22 cellular contexts compared by ENCODE assay signal in the genomic region with DNA sequence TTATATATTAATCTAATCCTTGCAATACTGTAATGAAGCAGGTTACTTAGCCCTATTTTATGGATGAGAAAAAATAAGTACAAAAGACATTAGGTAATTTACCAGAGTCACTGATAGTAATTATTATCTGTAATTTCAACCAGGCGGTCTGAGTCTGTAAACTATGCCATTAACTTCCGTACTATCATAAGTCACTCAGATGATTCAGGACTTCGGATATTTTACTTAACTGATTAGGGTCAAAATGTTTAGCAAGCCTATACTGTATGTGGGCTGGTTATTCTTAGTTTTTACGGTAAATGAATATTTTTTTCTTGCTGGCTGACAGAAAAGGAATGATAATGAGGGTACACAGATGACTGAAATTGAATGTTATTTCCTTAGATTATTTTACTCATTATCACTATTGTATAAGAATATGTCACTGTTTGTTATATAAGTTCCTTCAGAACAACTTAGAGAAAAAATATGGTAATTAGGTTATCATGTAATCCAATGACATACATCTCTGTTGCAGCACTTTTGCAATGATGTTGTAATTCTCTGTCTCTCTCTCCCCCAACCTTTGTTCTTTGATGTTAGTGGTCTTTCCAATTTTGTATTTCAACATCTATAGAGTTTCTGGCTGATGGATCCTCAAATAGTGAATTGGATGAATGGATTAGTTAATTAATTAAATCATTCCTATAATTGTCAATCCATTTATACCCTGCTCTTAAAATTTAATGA.
"Had no signal": no experiment of that assay in that cellular context is flagged by ENCODE, and none has a peak within 500 bp of the region (broad histone marks: within the 10 kb centered on the region; RNA-seq: fewer than 3 reads in every experiment).

No MANE protein-coding gene starts in this region.

- H3K27ac Mint-ChIP-seq: activated CD4-positive, alpha-beta memory T cell treated with anti-CD3 and anti-CD28 coated beads for 36 hours; activated CD4-positive, alpha-beta T cell treated with anti-CD3 and anti-CD28 coated beads for 36 hours; activated naive CD8-positive, alpha-beta T cell treated with anti-CD3 and anti-CD28 coated beads for 36 hours; activated T-helper 1 cell treated with anti-CD3 and anti-CD28 coated beads, Interleukin-12 subunit alpha, Interleukin-12 subunit beta, Interleukin-2, Interleukin-4 antibody, amounts not matched to agents 30 ng/mL and 10 ng/mL and 1 ng/mL, durations not matched to agents 14 hours and 24 hours and 36 hours; brain; endodermal cell; natural killer cell; stimulated activated naive CD8-positive, alpha-beta T cell treated with anti-CD3 and anti-CD28 coated beads, Interleukin-15, Interleukin-2, amounts not matched to agents 100 ng/mL and 50 ng/mL, for 24 hours; T-helper 1 cell treated with Interleukin-12 subunit alpha and Interleukin-12 subunit beta and Interleukin-4 antibody, amounts not matched to agents 30 μg/mL and 1 μg/mL, for 36 hours had no signal

- H3K36me3 ChIP-seq: colonic mucosa, lower lobe of right lung, pancreas, right lobe of liver, vagina had no signal

- H3K27me3 ChIP-seq: colonic mucosa, hepatocyte, pancreas, right lobe of liver, tibial nerve, vagina had no signal

- H3K4me3 ChIP-seq: colonic mucosa, hepatocyte, lower lobe of right lung, pancreas, right lobe of liver, tibial nerve, vagina had no signal

- DNase-seq: activated CD4-positive, alpha-beta memory T cell treated with anti-CD3 and anti-CD28 coated beads for 36 hours; activated CD4-positive, alpha-beta T cell treated with anti-CD3 and anti-CD28 coated beads for 36 hours; activated naive CD8-positive, alpha-beta T cell treated with anti-CD3 and anti-CD28 coated beads for 36 hours; activated T-cell treated with anti-CD3 and anti-CD28 coated beads for 4 hours; central memory CD4-positive, alpha-beta T cell; colonic mucosa; endodermal cell; lower lobe of right lung; natural killer cell; pancreas; right lobe of liver; small intestine; stimulated activated CD4-positive, alpha-beta T cell treated with anti-CD3 and anti-CD28 coated beads, Interleukin-15, amount 100 ng/mL, for 24 hours; stimulated activated CD4-positive, alpha-beta T cell treated with anti-CD3 and anti-CD28 coated beads, Interleukin-2, amount 100 ng/mL, for 48 hours had no signal

- H3K27ac ChIP-seq: colonic mucosa, epithelial cell of prostate, hepatocyte, lower lobe of right lung, pancreas, tibial nerve, vagina had no signal

- H3K4me3 Mint-ChIP-seq: activated CD4-positive, alpha-beta memory T cell treated with anti-CD3 and anti-CD28 coated beads for 36 hours; activated CD4-positive, alpha-beta T cell treated with anti-CD3 and anti-CD28 coated beads for 36 hours; activated naive CD8-positive, alpha-beta T cell treated with anti-CD3 and anti-CD28 coated beads for 36 hours; activated T-helper 1 cell treated with anti-CD3 and anti-CD28 coated beads, Interleukin-12 subunit alpha, Interleukin-12 subunit beta, Interleukin-2, Interleukin-4 antibody, amounts not matched to agents 30 ng/mL and 10 ng/mL and 1 ng/mL, durations not matched to agents 14 hours and 24 hours and 36 hours; brain; endodermal cell; natural killer cell; stimulated activated naive CD8-positive, alpha-beta T cell treated with anti-CD3 and anti-CD28 coated beads, Interleukin-15, Interleukin-2, amounts not matched to agents 100 ng/mL and 50 ng/mL, for 24 hours; T-helper 1 cell treated with Interleukin-12 subunit alpha and Interleukin-12 subunit beta and Interleukin-4 antibody, amounts not matched to agents 30 μg/mL and 1 μg/mL, for 36 hours had no signal

- H3K4me1 Mint-ChIP-seq: activated CD4-positive, alpha-beta T cell treated with anti-CD3 and anti-CD28 coated beads for 36 hours; activated naive CD8-positive, alpha-beta T cell treated with anti-CD3 and anti-CD28 coated beads for 36 hours; brain; natural killer cell had no signal

- H3K4me1 ChIP-seq: colonic mucosa, lower lobe of right lung, tibial nerve, vagina had no signal

- H3K9me3 Mint-ChIP-seq: activated T-helper 1 cell treated with anti-CD3 and anti-CD28 coated beads, Interleukin-12 subunit alpha, Interleukin-12 subunit beta, Interleukin-2, Interleukin-4 antibody, amounts not matched to agents 30 ng/mL and 10 ng/mL and 1 ng/mL, durations not matched to agents 14 hours and 24 hours and 36 hours; endodermal cell; T-helper 1 cell treated with Interleukin-12 subunit alpha and Interleukin-12 subunit beta and Interleukin-4 antibody, amounts not matched to agents 30 μg/mL and 1 μg/mL, for 36 hours had no signal

- ATAC-seq: activated CD4-positive, alpha-beta T cell treated with anti-CD3 and anti-CD28 coated beads for 36 hours; lower lobe of right lung; natural killer cell had no signal

- H3K27me3 Mint-ChIP-seq: activated CD4-positive, alpha-beta memory T cell treated with anti-CD3 and anti-CD28 coated beads for 36 hours; activated CD4-positive, alpha-beta T cell treated with anti-CD3 and anti-CD28 coated beads for 36 hours; activated naive CD8-positive, alpha-beta T cell treated with anti-CD3 and anti-CD28 coated beads for 36 hours; brain; stimulated activated naive CD8-positive, alpha-beta T cell treated with anti-CD3 and anti-CD28 coated beads, Interleukin-15, Interleukin-2, amounts not matched to agents 100 ng/mL and 50 ng/mL, for 24 hours had no signal

- H3K9me3 ChIP-seq: colonic mucosa, lower lobe of right lung, pancreas, right lobe of liver, vagina had no signal

- H2AFZ ChIP-seq: hepatocyte had no signal

- H3K79me2 ChIP-seq: hepatocyte had no signal

- H3K36me3 Mint-ChIP-seq: natural killer cell had no signal
